ENCODE assay signal across 13 cellular contexts in the genomic region with DNA sequence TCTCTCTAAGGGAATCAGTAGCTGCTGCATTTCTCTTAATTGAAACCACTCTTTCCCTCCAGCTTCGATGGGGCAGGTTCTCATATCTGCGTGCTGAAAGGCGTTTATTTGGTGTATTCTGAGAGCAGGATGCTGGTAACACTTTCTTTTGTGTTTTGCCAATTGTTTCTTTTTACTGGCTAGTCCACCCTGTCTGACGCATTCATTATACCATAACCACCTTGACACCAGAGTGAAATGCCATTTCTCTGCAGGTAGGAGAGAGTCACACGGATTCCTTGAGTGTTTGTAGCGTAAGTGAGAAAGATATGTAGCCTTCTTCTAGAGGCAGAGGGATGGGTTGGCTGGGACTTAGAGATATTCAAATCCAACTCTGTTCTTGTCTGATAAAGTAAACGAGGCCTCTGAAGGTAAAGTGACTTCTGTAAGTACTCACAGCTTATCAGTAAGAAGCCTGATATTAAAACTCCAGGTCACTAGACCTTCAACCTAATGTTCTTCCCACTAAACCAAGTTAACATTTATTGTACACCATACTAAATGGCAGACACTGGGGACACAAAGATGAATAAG. TPM values are rescaled to one million over a fixed set of nuclear protein-coding genes. Genes with fewer than 3 reads are reported as not detected.
DNase-seq lines count a peak whose midpoint lies in the region; ATAC-seq and TF ChIP-seq lines count a peak whose summit lies in the region.
"Had no signal": no experiment of that assay in that cellular context is flagged by ENCODE, and none has a peak within 500 bp of the region (broad histone marks: within the 10 kb centered on the region; RNA-seq: fewer than 3 reads in every experiment).

No MANE protein-coding gene starts in this region.

- no peak for TF ChIP-seq CTCF in lower lobe of right lung (IDR thresholded peaks at IDR 0.05)
- no peak for TF ChIP-seq CTCF in vagina (IDR thresholded peaks at IDR 0.05)
- no peak for TF ChIP-seq CTCF in body of pancreas (IDR thresholded peaks at IDR 0.05)

- intact Hi-C loops in lower lobe of right lung (cut with DNase I), result no loop called here
- intact Hi-C loops in vagina (cut with DNase I), result no loop called here
- intact Hi-C loops in body of pancreas (cut with DNase I), result no loop called here

- 81 to 82% methylated on average over 7 of the region's 7 CpGs for WGBS in body of pancreas, 2 donors

- H3K4me1 Mint-ChIP-seq in activated naive CD4-positive, alpha-beta T cell treated with anti-CD3 and anti-CD28 coated beads, Interleukin-2, amount 50 U/mL, for 24 hours, result peaks cover 99% of the 10 kb centered on the region
- peaks cover 97% of the 10 kb centered on the region for H3K4me1 Mint-ChIP-seq in activated T-cell treated with anti-CD3 and anti-CD28 coated beads, Interleukin-2, amount 50 U/mL, for 72 hours (ENCODE audit: low read depth)

- peaks cover 100% of the 10 kb centered on the region for H3K4me1 ChIP-seq in lower lobe of right lung
- peaks cover 98% of the 10 kb centered on the region for H3K4me1 ChIP-seq in vagina
- peaks cover 77% of the 10 kb centered on the region for H3K4me1 ChIP-seq in body of pancreas

- peak overlapping the region; percentile 76 for H3K4me3 Mint-ChIP-seq in activated naive CD4-positive, alpha-beta T cell treated with anti-CD3 and anti-CD28 coated beads, Interleukin-2, amount 50 U/mL, for 24 hours
- H3K4me3 Mint-ChIP-seq in activated T-cell treated with anti-CD3 and anti-CD28 coated beads, Interleukin-2, amount 50 U/mL, for 72 hours, result peak overlapping the region; percentile 54 to 72

- peak; percentile 65 to 73 for ATAC-seq in activated T-cell treated with anti-CD3 and anti-CD28 coated beads, Interleukin-2, amount 50 U/mL, for 72 hours (replicated peaks in 1 of 2)
- ATAC-seq in lower lobe of right lung (no peak), GM21360 (IDR thresholded peaks at IDR 0.05; ENCODE audit: unreplicated experiment) (no peak), body of pancreas (no peak), GM21390 (IDR thresholded peaks at IDR 0.05; ENCODE audit: unreplicated experiment) (no peak)

- H3K9me3 ChIP-seq in lower lobe of right lung, result no peaks in the 10 kb centered on the region
- H3K9me3 ChIP-seq in vagina, result no peaks in the 10 kb centered on the region
- no peaks in the 10 kb centered on the region for H3K9me3 ChIP-seq in body of pancreas
- H3K9me3 ChIP-seq: sigmoid colon, SJSA1 had no signal

- no peak for DNase-seq in activated naive CD4-positive, alpha-beta T cell (lab: John Stamatoyannopoulos, UW)
- peak in 1 of 2 donors; percentile 33 for DNase-seq in activated T-cell treated with anti-CD3 and anti-CD28 coated beads, Interleukin-2, amount 50 U/mL, for 72 hours
- DNase-seq in lower lobe of right lung (no peak), vagina (ENCODE audit: extremely low spot score in 2 of 2) (no peak), body of pancreas (no peak)
- DNase-seq: activated CD4-positive, alpha-beta T cell treated with anti-CD3 and anti-CD28 coated beads, Interleukin-2, amount 50 U/mL, for 48 hours; NCI-H1048; NCI-H510A treated with DMSO at 0.1 percent for 48 hours; sigmoid colon had no signal

- H3K27me3 Mint-ChIP-seq in activated naive CD4-positive, alpha-beta T cell treated with anti-CD3 and anti-CD28 coated beads, Interleukin-2, amount 50 U/mL, for 24 hours, result no peaks in the 10 kb centered on the region
- no peaks in the 10 kb centered on the region for H3K27me3 Mint-ChIP-seq in activated T-cell treated with anti-CD3 and anti-CD28 coated beads, Interleukin-2, amount 50 U/mL, for 72 hours (ENCODE audit: low read depth)

- no peaks in the 10 kb centered on the region for H3K9me3 Mint-ChIP-seq in activated naive CD4-positive, alpha-beta T cell treated with anti-CD3 and anti-CD28 coated beads, Interleukin-2, amount 50 U/mL, for 24 hours
- H3K9me3 Mint-ChIP-seq in activated T-cell treated with anti-CD3 and anti-CD28 coated beads, Interleukin-2, amount 50 U/mL, for 72 hours, result no peaks in the 10 kb centered on the region

- peak overlapping the region; percentile 91 for H3K27ac Mint-ChIP-seq in activated naive CD4-positive, alpha-beta T cell treated with anti-CD3 and anti-CD28 coated beads, Interleukin-2, amount 50 U/mL, for 24 hours
- H3K27ac Mint-ChIP-seq in activated T-cell treated with anti-CD3 and anti-CD28 coated beads, Interleukin-2, amount 50 U/mL, for 72 hours, result peak overlapping the region; percentile 25

- H3K27ac ChIP-seq in lower lobe of right lung, result peak overlapping the region; percentile 73
- H3K27ac ChIP-seq in vagina, result peak overlapping the region; percentile 84
- no peak overlapping the region for H3K27ac ChIP-seq in body of pancreas
- H3K27ac ChIP-seq: SJSA1 had no signal

- TF ChIP-seq POLR2A in vagina (IDR thresholded peaks at IDR 0.05), result no peak
- TF ChIP-seq POLR2A in body of pancreas (IDR thresholded peaks at IDR 0.05), result no peak

- H3K36me3 ChIP-seq in lower lobe of right lung (no peaks in the 10 kb centered on the region), vagina (no peaks in the 10 kb centered on the region), body of pancreas (replicated peaks in 1 of 2; ENCODE audit: insufficient read depth in 1 of 2, low read depth in 2 of 2) (no peaks in the 10 kb centered on the region)
- H3K36me3 ChIP-seq: sigmoid colon had no signal

- H3K27me3 ChIP-seq in lower lobe of right lung (ENCODE audit: low read depth), result no peaks in the 10 kb centered on the region
- H3K27me3 ChIP-seq in vagina, result no peaks in the 10 kb centered on the region
- H3K27me3 ChIP-seq in body of pancreas, result no peaks in the 10 kb centered on the region
- H3K27me3 ChIP-seq: sigmoid colon, SJSA1 had no signal

- H3K4me3 ChIP-seq in lower lobe of right lung (no peak overlapping the region), vagina (no peak overlapping the region), body of pancreas (no peak overlapping the region)
- H3K4me3 ChIP-seq: sigmoid colon, SJSA1 had no signal

- peaks cover 49% of the 10 kb centered on the region for H3K36me3 Mint-ChIP-seq in activated naive CD4-positive, alpha-beta T cell treated with anti-CD3 and anti-CD28 coated beads, Interleukin-2, amount 50 U/mL, for 24 hours
- peaks cover 2 to 6% of the 10 kb centered on the region in 2 donors for H3K36me3 Mint-ChIP-seq in activated T-cell treated with anti-CD3 and anti-CD28 coated beads, Interleukin-2, amount 50 U/mL, for 72 hours (ENCODE audit: insufficient read depth in 2 of 2)

RNA-seq across cellular contexts. Expression of gene CD44, which starts 21.4 kb away (rescaled TPM):
- total RNA-seq in activated T-cell treated with anti-CD3 and anti-CD28 coated beads, Interleukin-2, amount 50 U/mL, for 72 hours, result 100 to 1,000 TPM; 385 to 504 TPM
- total RNA-seq in lower lobe of right lung (613 TPM), vagina (869 TPM), body of pancreas (100 to 1,000 TPM; 266 to 433 TPM)

Comparison
In these comparisons a context has a peak if more than half of its experiments do, and no peak if none do; other contexts are left out.
1. ATAC-seq: peak in activated T-cell treated with anti-CD3 and anti-CD28 coated beads, Interleukin-2, amount 50 U/mL, for 72 hours (2 of 2); none in lower lobe of right lung (0 of 2), GM21360 (single experiment), body of pancreas (single experiment) and GM21390 (single experiment).
2. H3K27ac ChIP-seq: peak in lower lobe of right lung (single experiment) and vagina (single experiment); none in body of pancreas (0 of 4).